1 cellular context compared by ENCODE assay signal in the genomic region with DNA sequence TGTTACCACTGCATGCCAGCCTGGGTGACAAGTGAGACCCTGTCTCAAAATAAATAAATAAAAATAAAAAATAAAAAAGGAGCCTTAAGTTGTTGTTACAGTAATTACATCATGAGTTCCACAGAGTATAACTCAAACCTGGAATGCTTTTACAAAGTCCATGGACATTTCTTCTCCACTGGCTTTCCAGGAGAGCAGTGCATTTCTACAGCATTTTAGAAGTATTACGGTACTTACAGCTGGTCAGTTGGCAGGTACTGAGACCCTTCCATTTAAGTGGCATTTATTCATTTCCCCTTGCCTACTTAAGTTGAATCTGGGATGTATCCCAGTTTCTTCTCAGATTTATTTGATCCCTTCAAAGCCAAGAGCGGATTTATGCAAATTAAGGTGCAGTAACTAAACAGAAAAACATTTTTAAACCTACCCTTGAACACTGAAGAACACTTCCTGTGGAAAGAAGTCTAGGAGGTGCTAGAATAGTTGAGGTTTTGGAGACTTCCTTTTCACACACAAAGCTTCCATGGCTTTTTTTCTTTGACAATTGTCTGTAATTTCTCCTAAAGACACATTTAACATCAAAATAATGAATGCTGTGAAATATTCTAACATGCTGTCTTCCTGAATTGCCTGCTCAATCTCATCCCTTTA.
TF ChIP-seq lines count a peak whose summit lies in the region.

No MANE protein-coding gene starts in this region.

TF ChIP-seq in WTC11, 78 proteins besides CTCF, POLR2A, EP300 and RAD21 (continued from another document):
- TF ChIP-seq, protein P1, sequence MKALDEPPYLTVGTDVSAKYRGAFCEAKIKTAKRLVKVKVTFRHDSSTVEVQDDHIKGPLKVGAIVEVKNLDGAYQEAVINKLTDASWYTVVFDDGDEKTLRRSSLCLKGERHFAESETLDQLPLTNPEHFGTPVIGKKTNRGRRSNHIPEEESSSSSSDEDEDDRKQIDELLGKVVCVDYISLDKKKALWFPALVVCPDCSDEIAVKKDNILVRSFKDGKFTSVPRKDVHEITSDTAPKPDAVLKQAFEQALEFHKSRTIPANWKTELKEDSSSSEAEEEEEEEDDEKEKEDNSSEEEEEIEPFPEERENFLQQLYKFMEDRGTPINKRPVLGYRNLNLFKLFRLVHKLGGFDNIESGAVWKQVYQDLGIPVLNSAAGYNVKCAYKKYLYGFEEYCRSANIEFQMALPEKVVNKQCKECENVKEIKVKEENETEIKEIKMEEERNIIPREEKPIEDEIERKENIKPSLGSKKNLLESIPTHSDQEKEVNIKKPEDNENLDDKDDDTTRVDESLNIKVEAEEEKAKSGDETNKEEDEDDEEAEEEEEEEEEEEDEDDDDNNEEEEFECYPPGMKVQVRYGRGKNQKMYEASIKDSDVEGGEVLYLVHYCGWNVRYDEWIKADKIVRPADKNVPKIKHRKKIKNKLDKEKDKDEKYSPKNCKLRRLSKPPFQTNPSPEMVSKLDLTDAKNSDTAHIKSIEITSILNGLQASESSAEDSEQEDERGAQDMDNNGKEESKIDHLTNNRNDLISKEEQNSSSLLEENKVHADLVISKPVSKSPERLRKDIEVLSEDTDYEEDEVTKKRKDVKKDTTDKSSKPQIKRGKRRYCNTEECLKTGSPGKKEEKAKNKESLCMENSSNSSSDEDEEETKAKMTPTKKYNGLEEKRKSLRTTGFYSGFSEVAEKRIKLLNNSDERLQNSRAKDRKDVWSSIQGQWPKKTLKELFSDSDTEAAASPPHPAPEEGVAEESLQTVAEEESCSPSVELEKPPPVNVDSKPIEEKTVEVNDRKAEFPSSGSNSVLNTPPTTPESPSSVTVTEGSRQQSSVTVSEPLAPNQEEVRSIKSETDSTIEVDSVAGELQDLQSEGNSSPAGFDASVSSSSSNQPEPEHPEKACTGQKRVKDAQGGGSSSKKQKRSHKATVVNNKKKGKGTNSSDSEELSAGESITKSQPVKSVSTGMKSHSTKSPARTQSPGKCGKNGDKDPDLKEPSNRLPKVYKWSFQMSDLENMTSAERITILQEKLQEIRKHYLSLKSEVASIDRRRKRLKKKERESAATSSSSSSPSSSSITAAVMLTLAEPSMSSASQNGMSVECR (CRISPR knock-in tag; IDR thresholded peaks at IDR 0.05; ENCODE audit: borderline replicate concordance) = no peak
- TF ChIP-seq PRRX2 (CRISPR knock-in tag; IDR thresholded peaks at IDR 0.05) (no peak), AR (CRISPR knock-in tag; IDR thresholded peaks at IDR 0.05) (no peak), EMX1 (CRISPR knock-in tag; IDR thresholded peaks at IDR 0.05) (no peak), NFE2L1 (CRISPR knock-in tag; IDR thresholded peaks at IDR 0.05) (no peak), TEAD4 (CRISPR knock-in tag; IDR thresholded peaks at IDR 0.05) (no peak), SOX15 (CRISPR knock-in tag; IDR thresholded peaks at IDR 0.05) (no peak), ZNF138 (CRISPR knock-in tag; conservative IDR thresholded peaks at IDR 0.05) (no peak)
- TF ChIP-seq, protein P2, sequence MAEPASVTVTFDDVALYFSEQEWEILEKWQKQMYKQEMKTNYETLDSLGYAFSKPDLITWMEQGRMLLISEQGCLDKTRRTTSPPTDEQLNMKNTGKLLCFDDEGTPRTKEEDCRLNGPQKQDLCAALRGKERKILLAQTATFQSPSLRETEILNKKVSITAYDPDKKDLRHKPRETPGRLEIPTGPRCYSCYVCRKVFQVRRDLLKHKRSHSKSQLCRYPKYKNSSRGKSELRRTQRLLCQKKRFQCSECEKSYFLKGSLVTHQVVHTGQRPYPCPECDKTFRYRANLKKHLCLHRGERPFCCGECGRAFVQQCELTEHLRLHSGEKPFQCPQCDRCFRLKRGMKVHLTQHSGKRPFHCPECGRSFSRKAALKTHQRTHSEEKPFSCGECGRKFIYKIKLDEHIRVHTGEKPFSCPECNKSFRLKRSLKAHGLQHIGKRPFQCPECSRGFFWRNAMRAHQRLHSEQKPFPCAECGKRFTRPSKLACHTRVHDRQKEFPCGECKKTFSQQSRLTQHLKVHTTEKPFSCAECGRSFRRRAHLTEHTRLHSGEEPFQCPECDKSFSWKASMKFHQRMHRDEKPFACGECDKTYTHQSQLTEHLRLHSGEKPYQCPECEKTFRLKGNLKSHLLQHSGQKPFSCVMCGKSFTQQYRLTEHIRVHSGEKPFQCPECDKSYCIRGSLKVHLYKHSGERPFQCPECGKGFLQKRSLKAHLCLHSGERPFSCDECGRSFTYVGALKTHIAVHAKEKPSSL (CRISPR knock-in tag; conservative IDR thresholded peaks at IDR 0.05) = no peak
- TF ChIP-seq, protein P3, sequence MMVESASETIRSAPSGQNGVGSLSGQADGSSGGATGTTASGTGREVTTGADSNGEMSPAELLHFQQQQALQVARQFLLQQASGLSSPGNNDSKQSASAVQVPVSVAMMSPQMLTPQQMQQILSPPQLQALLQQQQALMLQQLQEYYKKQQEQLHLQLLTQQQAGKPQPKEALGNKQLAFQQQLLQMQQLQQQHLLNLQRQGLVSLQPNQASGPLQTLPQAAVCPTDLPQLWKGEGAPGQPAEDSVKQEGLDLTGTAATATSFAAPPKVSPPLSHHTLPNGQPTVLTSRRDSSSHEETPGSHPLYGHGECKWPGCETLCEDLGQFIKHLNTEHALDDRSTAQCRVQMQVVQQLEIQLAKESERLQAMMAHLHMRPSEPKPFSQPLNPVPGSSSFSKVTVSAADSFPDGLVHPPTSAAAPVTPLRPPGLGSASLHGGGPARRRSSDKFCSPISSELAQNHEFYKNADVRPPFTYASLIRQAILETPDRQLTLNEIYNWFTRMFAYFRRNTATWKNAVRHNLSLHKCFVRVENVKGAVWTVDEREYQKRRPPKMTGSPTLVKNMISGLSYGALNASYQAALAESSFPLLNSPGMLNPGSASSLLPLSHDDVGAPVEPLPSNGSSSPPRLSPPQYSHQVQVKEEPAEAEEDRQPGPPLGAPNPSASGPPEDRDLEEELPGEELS (CRISPR knock-in tag; IDR thresholded peaks at IDR 0.05) = no peak
- TF ChIP-seq, protein P4, sequence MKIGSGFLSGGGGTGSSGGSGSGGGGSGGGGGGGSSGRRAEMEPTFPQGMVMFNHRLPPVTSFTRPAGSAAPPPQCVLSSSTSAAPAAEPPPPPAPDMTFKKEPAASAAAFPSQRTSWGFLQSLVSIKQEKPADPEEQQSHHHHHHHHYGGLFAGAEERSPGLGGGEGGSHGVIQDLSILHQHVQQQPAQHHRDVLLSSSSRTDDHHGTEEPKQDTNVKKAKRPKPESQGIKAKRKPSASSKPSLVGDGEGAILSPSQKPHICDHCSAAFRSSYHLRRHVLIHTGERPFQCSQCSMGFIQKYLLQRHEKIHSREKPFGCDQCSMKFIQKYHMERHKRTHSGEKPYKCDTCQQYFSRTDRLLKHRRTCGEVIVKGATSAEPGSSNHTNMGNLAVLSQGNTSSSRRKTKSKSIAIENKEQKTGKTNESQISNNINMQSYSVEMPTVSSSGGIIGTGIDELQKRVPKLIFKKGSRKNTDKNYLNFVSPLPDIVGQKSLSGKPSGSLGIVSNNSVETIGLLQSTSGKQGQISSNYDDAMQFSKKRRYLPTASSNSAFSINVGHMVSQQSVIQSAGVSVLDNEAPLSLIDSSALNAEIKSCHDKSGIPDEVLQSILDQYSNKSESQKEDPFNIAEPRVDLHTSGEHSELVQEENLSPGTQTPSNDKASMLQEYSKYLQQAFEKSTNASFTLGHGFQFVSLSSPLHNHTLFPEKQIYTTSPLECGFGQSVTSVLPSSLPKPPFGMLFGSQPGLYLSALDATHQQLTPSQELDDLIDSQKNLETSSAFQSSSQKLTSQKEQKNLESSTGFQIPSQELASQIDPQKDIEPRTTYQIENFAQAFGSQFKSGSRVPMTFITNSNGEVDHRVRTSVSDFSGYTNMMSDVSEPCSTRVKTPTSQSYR (CRISPR knock-in tag; IDR thresholded peaks at IDR 0.05) = no peak
